19 cellular contexts compared by ENCODE assay signal in the genomic region with DNA sequence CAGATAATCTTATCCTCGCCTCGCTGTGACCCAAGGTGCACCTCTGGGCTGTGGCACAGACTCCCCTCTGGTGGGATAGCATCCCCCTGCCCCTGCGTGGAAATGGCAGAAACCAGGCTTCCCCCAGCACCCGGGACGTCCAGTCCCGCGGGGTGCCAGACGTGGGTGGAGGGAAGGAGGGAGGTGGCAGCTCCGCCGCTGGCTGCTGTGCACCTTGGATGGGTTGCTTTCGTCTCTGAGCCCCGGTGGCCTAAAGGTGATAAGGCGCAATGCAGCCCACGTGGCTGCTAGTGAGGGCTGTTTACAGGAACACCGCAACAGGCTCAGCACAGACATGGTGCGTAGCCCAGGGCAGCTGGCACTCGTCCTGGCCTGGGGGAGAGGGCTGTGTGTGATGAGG. TPM values are rescaled to one million over a fixed set of nuclear protein-coding genes. Genes with fewer than 3 reads are reported as not detected.
DNase-seq lines count a peak whose midpoint lies in the region; ATAC-seq, FAIRE-seq and TF ChIP-seq lines count a peak whose summit lies in the region.
"Had no signal": no experiment of that assay in that cellular context is flagged by ENCODE, and none has a peak within 500 bp of the region (broad histone marks: within the 10 kb centered on the region; RNA-seq: fewer than 3 reads in every experiment).

No MANE protein-coding gene starts in this region.

- ATAC-seq in HepG2 (no peak), right lobe of liver (no peak), GM12878 (no peak), HG03280 (IDR thresholded peaks at IDR 0.05; ENCODE audit: unreplicated experiment) (no peak), GM21825 (IDR thresholded peaks at IDR 0.05; ENCODE audit: unreplicated experiment) (no peak)
- ATAC-seq in activated naive CD4-positive, alpha-beta T cell treated with anti-CD3 and anti-CD28 coated beads, Interleukin-2, amount 50 U/mL, for 72 hours, result no peak

- in situ Hi-C loops in HepG2 (cut with HindIII; ENCODE audit: extremely low pct_ligation_motif_present, low pct_unique_long_range_greater_than_20kb), result no loop called here
- in situ Hi-C loops in GM12878 (cut with MboI), result no loop called here

- H3K18ac ChIP-seq in neuronal stem cell (ENCODE audit: low read length), result peak overlapping the region; percentile 40

- peaks cover 17% of the 10 kb centered on the region for H3K4me1 ChIP-seq in HepG2 (ENCODE audit: insufficient read depth, low read length)
- H3K4me1 ChIP-seq in right lobe of liver, result no peaks in the 10 kb centered on the region
- peaks cover 8% of the 10 kb centered on the region for H3K4me1 ChIP-seq in GM12878 (ENCODE audit: control insufficient read depth, insufficient read depth, low read length)
- no peaks in the 10 kb centered on the region for H3K4me1 ChIP-seq in neuronal stem cell (ENCODE audit: control insufficient read depth in 2 of 2, insufficient read depth in 1 of 2, low read depth in 1 of 2, low read length in 2 of 2)

- SMC1A ChIA-PET in GM12878 (lab: Charles Lee; ENCODE audit: uncharacterized antibody, unreplicated experiment), result interaction anchor here (1.1 kb wide), 1 partner anchor 10 kb away, joined by 3 read pairs; no protein-coding TSS in a partner anchor

- H4K8ac ChIP-seq in neuronal stem cell (ENCODE audit: low read depth, low read length), result no peak overlapping the region

- TF ChIP-seq POLR2A in HepG2 (IDR thresholded peaks at IDR 0.05; ENCODE audit: insufficient read depth in 1 of 2, low read depth in 2 of 2, low read length in 2 of 2) (no peak), right lobe of liver (IDR thresholded peaks at IDR 0.05) (no peak), GM12878 (IDR thresholded peaks at IDR 0.05; ENCODE audit: low read depth, low read length) (no peak)

- H3K27ac ChIP-seq in HepG2 (ENCODE audit: extremely low read length, insufficient read depth, low read length), result no peak overlapping the region
- H3K27ac ChIP-seq in right lobe of liver, result no peak overlapping the region
- no peak overlapping the region for H3K27ac ChIP-seq in GM12878 (ENCODE audit: control insufficient read depth, insufficient read depth)
- no peak overlapping the region for H3K27ac ChIP-seq in neuronal stem cell (replicated peaks; ENCODE audit: low read length)
- H3K27ac ChIP-seq: BLaER1 treated with 17β-estradiol and CSF1 and Interleukin-3, amounts not matched to agents 10 nM and 100 nM; HL-60 had no signal

- TF ChIP-seq CTCF in HepG2 (CRISPR knock-in tag; IDR thresholded peaks at IDR 0.05) (no peak), right lobe of liver (IDR thresholded peaks at IDR 0.05) (no peak), GM12878 (IDR thresholded peaks at IDR 0.05 in 2 of 3, conservative IDR thresholded peaks at IDR 0.05 in 1 of 3; ENCODE audit: control insufficient read depth in 2 of 3, extremely low read depth in 1 of 3, insufficient read depth in 1 of 3, low read depth in 3 of 3, low read length in 3 of 3) (no peak)

- POLR2A ChIA-PET in HepG2 (lab: Yijun Ruan, JAX), result no interaction called here
- POLR2A ChIA-PET in GM12878 (lab: Charles Lee), result interaction anchor here (1.4 kb wide), 1 partner anchor 69 kb away, joined by 5 read pairs; no protein-coding TSS in a partner anchor

- H4K20me1 ChIP-seq in HepG2 (ENCODE audit: insufficient read depth, low read length), result no peaks in the 10 kb centered on the region
- H4K20me1 ChIP-seq in GM12878 (ENCODE audit: control insufficient read depth, insufficient read depth), result no peaks in the 10 kb centered on the region

- H3K4me3 ChIP-seq in HepG2 (replicated peaks in 1 of 3; ENCODE audit: insufficient read depth in 1 of 3, low read depth in 2 of 3, low read length in 3 of 3) (no peak overlapping the region; a peak in 1 of 6 replicates), right lobe of liver (no peak overlapping the region), GM12878 (no peak overlapping the region), neuronal stem cell (ENCODE audit: low read length in 2 of 2) (no peak overlapping the region)
- H3K4me3 ChIP-seq: BLaER1 treated with 17β-estradiol and CSF1 and Interleukin-3, amounts not matched to agents 10 nM and 100 nM had no signal

- no peak for FAIRE-seq in HepG2 (lab: Jason Lieb, UNC)
- no peak for FAIRE-seq in GM12878 (lab: Jason Lieb, UNC)
- FAIRE-seq: GM12891 had no signal

- H3K36me3 ChIP-seq in HepG2 (replicated peaks in 1 of 2; ENCODE audit: control insufficient read depth in 1 of 2, insufficient read depth in 2 of 2, low read length in 2 of 2) (no peaks in the 10 kb centered on the region), right lobe of liver (no peaks in the 10 kb centered on the region), GM12878 (ENCODE audit: control insufficient read depth in 2 of 2, insufficient read depth in 2 of 2, low read length in 1 of 2) (no peaks in the 10 kb centered on the region), neuronal stem cell (replicated peaks in 1 of 2; ENCODE audit: control insufficient read depth in 2 of 2, insufficient read depth in 2 of 2, low read length in 2 of 2) (no peaks in the 10 kb centered on the region)
- H3K36me3 ChIP-seq: BLaER1 treated with 17β-estradiol and CSF1 and Interleukin-3, amounts not matched to agents 10 nM and 100 nM had no signal

- intact Hi-C loops in HepG2 (cut with micrococcal nuclease; ENCODE audit: unreplicated experiment), result loop anchor here (10.0 kb wide), 1 partner anchor 82 kb away; no protein-coding TSS in a partner anchor
- intact Hi-C loops in right lobe of liver (cut with DNase I), result no loop called here
- intact Hi-C loops in GM12878 (cut with micrococcal nuclease; ENCODE audit: unreplicated experiment), result no loop called here

- H2AK5ac ChIP-seq in neuronal stem cell (ENCODE audit: low read depth, low read length), result peak overlapping the region; percentile 66

- no peaks in the 10 kb centered on the region for H3K36me3 Mint-ChIP-seq in activated naive CD4-positive, alpha-beta T cell treated with anti-CD3 and anti-CD28 coated beads, Interleukin-2, amount 50 U/mL, for 72 hours
- H3K36me3 Mint-ChIP-seq: CD4-positive, CD25-positive, alpha-beta regulatory T cell; IgD-negative memory B cell had no signal

- TF ChIP-seq RAD21 in HepG2 (CRISPR knock-in tag; IDR thresholded peaks at IDR 0.05) (no peak), GM12878 (IDR thresholded peaks at IDR 0.05; ENCODE audit: insufficient read depth, low read depth, low read length) (no peak)

- no peak for TF ChIP-seq EP300 in HepG2 (IDR thresholded peaks at IDR 0.05; ENCODE audit: low read depth in 2 of 2, low read length in 2 of 2)
- TF ChIP-seq EP300 in HepG2 (CRISPR knock-in tag; IDR thresholded peaks at IDR 0.05; ENCODE audit: borderline replicate concordance), result no peak
- TF ChIP-seq EP300 in GM12878 (IDR thresholded peaks at IDR 0.05; ENCODE audit: borderline replicate concordance in 1 of 2, control insufficient read depth in 1 of 2, low read depth in 2 of 2, low read length in 2 of 2), result no peak

- H2AFZ ChIP-seq in HepG2 (ENCODE audit: low read length) (no peak overlapping the region), GM12878 (ENCODE audit: control insufficient read depth, low read depth, low read length) (no peak overlapping the region), neuronal stem cell (ENCODE audit: low read length) (no peak overlapping the region)

- H3K9me3 ChIP-seq in HepG2 (ENCODE audit: low read length) (no peaks in the 10 kb centered on the region), right lobe of liver (no peaks in the 10 kb centered on the region), GM12878 (replicated peaks; ENCODE audit: control insufficient read depth, insufficient read depth, low read length) (no peaks in the 10 kb centered on the region; the same call in 2 of the 3 replicates), neuronal stem cell (replicated peaks in 1 of 2; ENCODE audit: control insufficient read depth in 2 of 2, insufficient read depth in 1 of 2, low read depth in 1 of 2, low read length in 2 of 2) (no peaks in the 10 kb centered on the region)

- no peaks in the 10 kb centered on the region for H3K79me2 ChIP-seq in HepG2 (ENCODE audit: insufficient read depth, low read length)
- H3K79me2 ChIP-seq in GM12878 (ENCODE audit: control insufficient read depth, insufficient read depth, low read length), result no peaks in the 10 kb centered on the region

- H3K9ac ChIP-seq in HepG2 (ENCODE audit: insufficient read depth, low read depth, low read length) (no peak overlapping the region), GM12878 (ENCODE audit: control insufficient read depth, insufficient read depth, low read length) (no peak overlapping the region), neuronal stem cell (ENCODE audit: low read depth, low read length, poor library complexity) (no peak overlapping the region)
- H3K9ac ChIP-seq: BLaER1 treated with 17β-estradiol and CSF1 and Interleukin-3, amounts not matched to agents 10 nM and 100 nM had no signal

- no peak overlapping the region for H3K4me2 ChIP-seq in HepG2 (ENCODE audit: low read depth, low read length)
- no peak overlapping the region for H3K4me2 ChIP-seq in GM12878 (ENCODE audit: control insufficient read depth, insufficient read depth)
- no peak overlapping the region for H3K4me2 ChIP-seq in neuronal stem cell (ENCODE audit: insufficient read depth, low read length, poor library complexity, severe bottlenecking)

- no peak overlapping the region for H3K4ac ChIP-seq in neuronal stem cell (ENCODE audit: low read length)

- H4K91ac ChIP-seq in neuronal stem cell (ENCODE audit: low read depth, low read length, poor library complexity), result no peak overlapping the region

- CTCF ChIA-PET in HepG2 (lab: Yijun Ruan, JAX; ENCODE audit: low intra/inter-chr PET ratio, low total read pairs), result no interaction called here
- CTCF ChIA-PET in GM12878 (lab: Yijun Ruan, JAX), result no interaction called here

- no peak overlapping the region for H2BK12ac ChIP-seq in neuronal stem cell (ENCODE audit: low read length)

- BruUV-seq in HepG2 (replicated peaks; lab: Mats Ljungman, UMichigan), result no TSS peak
- no TSS peak for BruUV-seq in GM12878 (replicated peaks; lab: Mats Ljungman, UMichigan)

- no peak overlapping the region for H3K27ac Mint-ChIP-seq in activated naive CD4-positive, alpha-beta T cell treated with anti-CD3 and anti-CD28 coated beads, Interleukin-2, amount 50 U/mL, for 72 hours
- H3K27ac Mint-ChIP-seq: HFFc6, IgD-negative memory B cell had no signal

- WGBS in HepG2 (ENCODE audit: low lambda C conversion rate), result 44% methylated on average over 7 of the region's 17 CpGs
- 100% methylated on average over 1 of the region's 17 CpGs for WGBS in right lobe of liver (ENCODE audit: insufficient coverage, low coverage, low lambda C conversion rate, missing lambda C conversion rate)
- WGBS in GM12878 (ENCODE audit: insufficient coverage, insufficient replicate concordance, low lambda C conversion rate, missing lambda C conversion rate), result 38% methylated on average over 16 of the region's 17 CpGs
- no CpG with 5 or more reads among the region's 17 CpGs for WGBS in neuronal stem cell (ENCODE audit: extremely low coverage in 2 of 2, insufficient read length in 2 of 2, insufficient replicate concordance in 1 of 2), 2 donors

- peaks cover 3 to 30% of the 10 kb centered on the region in 2 experiments for H3K27me3 ChIP-seq in HepG2 (ENCODE audit: control insufficient read depth in 1 of 2, insufficient read depth in 2 of 2, low read length in 2 of 2)
- H3K27me3 ChIP-seq in right lobe of liver, result no peaks in the 10 kb centered on the region
- H3K27me3 ChIP-seq in GM12878 (replicated peaks in 1 of 2; ENCODE audit: control insufficient read depth in 2 of 2, insufficient read depth in 2 of 2, low read length in 1 of 2), result no peaks in the 10 kb centered on the region
- H3K27me3 ChIP-seq in neuronal stem cell (ENCODE audit: control insufficient read depth in 3 of 3, insufficient read depth in 3 of 3, low read depth in 1 of 3, low read length in 3 of 3), result peaks cover 0 to 30% (median 0%) of the 10 kb centered on the region in 3 experiments

- H3K79me1 ChIP-seq in neuronal stem cell (ENCODE audit: low read depth, low read length), result no peaks in the 10 kb centered on the region

- RAD21 ChIA-PET in GM12878 (lab: Charles Lee; ENCODE audit: unreplicated experiment), result no interaction called here

- no peak overlapping the region for H3K23ac ChIP-seq in neuronal stem cell (ENCODE audit: low read depth, low read length, poor library complexity)

- no peak overlapping the region for H2BK15ac ChIP-seq in neuronal stem cell (ENCODE audit: low read length)

- no peak overlapping the region for H2BK5ac ChIP-seq in neuronal stem cell (ENCODE audit: low read length)

- DNase-seq in HepG2 (ENCODE audit: low spot score) (no peak), right lobe of liver (no peak), GM12878 (ENCODE audit: low read depth, low spot score) (no peak), neuronal stem cell (ENCODE audit: low spot score) (no peak)
- DNase-seq in activated naive CD4-positive, alpha-beta T cell treated with anti-CD3 and anti-CD28 coated beads, Interleukin-2, amount 50 U/mL, for 72 hours (ENCODE audit: low spot score in 2 of 2), result no peak
- DNase-seq: 8988T; ACHN; CD4-positive, CD25-positive, alpha-beta regulatory T cell; DMS53; GF-D8; GOT3; HCEC 1CT; HFFc6 had no signal

- H3K14ac ChIP-seq in neuronal stem cell (ENCODE audit: low read length), result no peak overlapping the region

- no peak overlapping the region for H2BK120ac ChIP-seq in neuronal stem cell (ENCODE audit: low read depth, low read length)

- H3K9me3 Mint-ChIP-seq in activated naive CD4-positive, alpha-beta T cell treated with anti-CD3 and anti-CD28 coated beads, Interleukin-2, amount 50 U/mL, for 72 hours, result no peaks in the 10 kb centered on the region
- H3K9me3 Mint-ChIP-seq: CD4-positive, CD25-positive, alpha-beta regulatory T cell; HFFc6; IgD-negative memory B cell had no signal

RNA-seq across cellular contexts. Expression of a gene that starts 13.6 kb away (rescaled TPM):
- total RNA-seq in HepG2 (2016; rRNA removed; fragmentation: Illumina TruSeq; extraction: Trizol) (0.80 and 1.5 TPM in 2 replicates), right lobe of liver (10 to 100 TPM in 3 of 6 experiments, 1 to 10 TPM in 3; 2.3 to 20.9 (median 8.4) TPM), GM12878 (2014; rRNA removed) (5.7 and 7.2 TPM in 2 replicates), GM12878 (2014; rRNA removed; fragmentation: Illumina TruSeq; extraction: Trizol) (4.2 and 5.5 TPM in 2 replicates), GM12878 (2021) (8.2 and 10.7 TPM in 2 replicates)
- 1.1 and 1.6 TPM in 2 replicates for total RNA-seq in HepG2 (2016; cell fraction: cytosol; rRNA removed; fragmentation: Illumina TruSeq; extraction: Trizol; ENCODE audit: low read depth)
- total RNA-seq in HepG2 (2016; cell fraction: insoluble cytoplasmic fraction; rRNA removed; fragmentation: Illumina TruSeq; extraction: Trizol), result 1.0 and 1.8 TPM in 2 replicates
- 2.6 and 3.0 TPM in 2 replicates for total RNA-seq in HepG2 (2016; cell fraction: membrane; rRNA removed; fragmentation: Illumina TruSeq; extraction: Trizol)
- total RNA-seq in HepG2 (2016; cell fraction: nucleus; rRNA removed; fragmentation: Illumina TruSeq; extraction: Trizol), result 1.3 and 1.4 TPM in 2 replicates
- polyA plus RNA-seq in HepG2 (2011; rRNA removed) (2.4 and 3.4 TPM in 2 replicates), GM12878 (2011; rRNA removed) (6.5 and 10.0 TPM in 2 replicates), GM12878 (2014; fragmentation: Illumina TruSeq; extraction: Trizol) (3.5 and 3.6 TPM in 2 replicates), GM12878 (2014; fragmentation: Nextera tagmentation; extraction: Ambion mirVana) (1 to 10 TPM; 5.8 to 9.2 TPM), GM12878 (2014; rRNA removed) (5.1 and 6.2 TPM in 2 replicates), GM12878 (2016; fragmentation: Nextera tagmentation; extraction: Ambion mirVana) (1 to 10 TPM; 2.5 to 3.2 TPM)
- 1.2 and 2.1 TPM in 2 replicates for polyA plus RNA-seq in HepG2 (2011; cell fraction: cytosol; rRNA removed)
- 2.9 and 5.0 TPM in 2 replicates for polyA plus RNA-seq in HepG2 (2011; cell fraction: nucleus; rRNA removed)
- 1.2 and 1.3 TPM in 2 replicates for polyA plus RNA-seq in HepG2 (2012)
- 0.57 and 0.60 TPM in 2 replicates for polyA plus RNA-seq in HepG2 (2016; cell fraction: cytosol; fragmentation: Illumina TruSeq; extraction: Trizol; ENCODE audit: low read depth)
- polyA plus RNA-seq in HepG2 (2016; cell fraction: insoluble cytoplasmic fraction; fragmentation: Illumina TruSeq; extraction: Trizol; ENCODE audit: low read depth), result 0.93 and 1.1 TPM in 2 replicates
- 1.1 TPM in 2 replicates for polyA plus RNA-seq in HepG2 (2016; cell fraction: membrane; fragmentation: Illumina TruSeq; extraction: Trizol; ENCODE audit: low read depth)
- polyA plus RNA-seq in HepG2 (2016; cell fraction: nucleus; fragmentation: Illumina TruSeq; extraction: Trizol; ENCODE audit: insufficient read depth, low read depth), result 1.9 TPM in 2 replicates
- polyA minus RNA-seq in HepG2 (2011; rRNA and poly(A)+ RNA removed; ENCODE audit: low replicate concordance), result 14.6 and 20.5 TPM in 2 replicates
- polyA minus RNA-seq in HepG2 (2011; cell fraction: cytosol; rRNA and poly(A)+ RNA removed), result 4.8 and 15.5 TPM in 2 replicates
- 2.3 and 2.4 TPM in 2 replicates for polyA minus RNA-seq in HepG2 (2011; cell fraction: nucleus; rRNA and poly(A)+ RNA removed)
- 48.1 and 48.7 TPM in 2 replicates for total RNA-seq in GM12878 (2013; cell fraction: nucleolus; rRNA removed)
- polyA plus RNA-seq in GM12878 (2011; ENCODE audit: low read depth), result 0.93 TPM
- 11.9 and 13.4 TPM in 2 replicates for polyA plus RNA-seq in GM12878 (2011; cell fraction: cytosol; rRNA removed)
- polyA plus RNA-seq in GM12878 (2011; cell fraction: nucleus; rRNA removed), result 31.4 and 35.6 TPM in 2 replicates
- polyA plus RNA-seq in GM12878 (2012), result 2.0 and 4.6 TPM in 2 replicates
- polyA minus RNA-seq in GM12878 (2011; rRNA and poly(A)+ RNA removed), result 27.1 and 46.8 TPM in 2 replicates
- 20.0 and 25.0 TPM in 2 replicates for polyA minus RNA-seq in GM12878 (2011; cell fraction: cytosol; rRNA and poly(A)+ RNA removed)
- polyA minus RNA-seq in GM12878 (2011; cell fraction: nucleus; rRNA and poly(A)+ RNA removed), result 8.8 and 16.8 TPM in 2 replicates
- 6.2 TPM for polyA plus RNA-seq in neuronal stem cell (2013, experiment 1 of 2)
- polyA plus RNA-seq in neuronal stem cell (2013, experiment 2 of 2), result 5.7 TPM
- 10 to 100 TPM in 1 of 2 donors, 1 to 10 TPM in 1; 8.4 to 11.7 TPM for total RNA-seq in activated naive CD4-positive, alpha-beta T cell treated with anti-CD3 and anti-CD28 coated beads, Interleukin-2, amount 50 U/mL, for 72 hours
- polyA plus RNA-seq: CD4-positive, CD25-positive, alpha-beta regulatory T cell; IgD-negative memory B cell had no signal
